In genomic region chr12:62522984-62523383, GRCh38 we compare ENCODE assay signal across 11 cellular contexts. TPM values are rescaled to one million over a fixed set of nuclear protein-coding genes. Genes with fewer than 3 reads are reported as not detected.
DNase-seq lines count a peak whose midpoint lies in the region; ATAC-seq and TF ChIP-seq lines count a peak whose summit lies in the region.
"Had no signal": no experiment of that assay in that cellular context is flagged by ENCODE, and none has a peak within 500 bp of the region (broad histone marks: within the 10 kb centered on the region; RNA-seq: fewer than 3 reads in every experiment).

No MANE protein-coding gene starts in this region.

- peak; percentile 33 for TF ChIP-seq CTCF in foreskin keratinocyte (conservative IDR thresholded peaks at IDR 0.05)

- H3K4me3 Mint-ChIP-seq in CD4-positive, CD25-positive, alpha-beta regulatory T cell = no peak overlapping the region

- peak in 1 of 3 donors; percentile 26 for DNase-seq in CD4-positive, CD25-positive, alpha-beta regulatory T cell
- DNase-seq in Kasumi-1 (lab: John Stamatoyannopoulos, UW) (peak; percentile 32 to 60), foreskin keratinocyte (peak in 1 of 2 donors; percentile 2), HuH-7.5 (ENCODE audit: low spot score) (no peak), mesenteric fat pad (ENCODE audit: low spot score) (no peak)
- DNase-seq: aorta, transverse colon had no signal

- H3K27ac ChIP-seq in CD4-positive, CD25-positive, alpha-beta regulatory T cell (ENCODE audit: insufficient read depth, low read length, poor library complexity, severe bottlenecking) = no peak overlapping the region
- H3K27ac ChIP-seq in foreskin keratinocyte = no peak overlapping the region
- H3K27ac ChIP-seq: skin epidermis, transverse colon had no signal

- H3K27ac Mint-ChIP-seq in CD4-positive, CD25-positive, alpha-beta regulatory T cell = peak overlapping the region in 2 of 3 donors; percentile 5 to 65

- H3K9me3 Mint-ChIP-seq in CD4-positive, CD25-positive, alpha-beta regulatory T cell = no peaks in the 10 kb centered on the region

- H3K36me3 Mint-ChIP-seq in CD4-positive, CD25-positive, alpha-beta regulatory T cell = peaks cover 24% of the 10 kb centered on the region

- peaks cover 19 to 40% (median 28%) of the 10 kb centered on the region in 4 donors for H3K4me1 Mint-ChIP-seq in CD4-positive, CD25-positive, alpha-beta regulatory T cell

- H3K4me1 ChIP-seq in CD4-positive, CD25-positive, alpha-beta regulatory T cell (ENCODE audit: control insufficient read depth, insufficient read depth, low read length, poor library complexity, severe bottlenecking) = peaks cover 6% of the 10 kb centered on the region
- no peaks in the 10 kb centered on the region for H3K4me1 ChIP-seq in foreskin keratinocyte
- H3K4me1 ChIP-seq: transverse colon had no signal

- peak in 1 of 2 donors; percentile 55 for ATAC-seq in CD4-positive, CD25-positive, alpha-beta regulatory T cell (ENCODE audit: low read depth in 2 of 2)
- ATAC-seq in GM18511 (IDR thresholded peaks at IDR 0.05; ENCODE audit: unreplicated experiment) = peak; percentile 65
- ATAC-seq in foreskin keratinocyte = peak; percentile 25
- ATAC-seq in HG02678 (IDR thresholded peaks at IDR 0.05; ENCODE audit: unreplicated experiment) = no peak
- no peak for ATAC-seq in GM21737 (IDR thresholded peaks at IDR 0.05; ENCODE audit: unreplicated experiment)

- no peak overlapping the region for H3K4me3 ChIP-seq in CD4-positive, CD25-positive, alpha-beta regulatory T cell (ENCODE audit: low read depth, low read length)
- H3K4me3 ChIP-seq: skin epidermis, transverse colon had no signal

- no peaks in the 10 kb centered on the region for H3K27me3 ChIP-seq in CD4-positive, CD25-positive, alpha-beta regulatory T cell (ENCODE audit: control insufficient read depth, insufficient read depth, low read length)
- no peaks in the 10 kb centered on the region for H3K27me3 ChIP-seq in foreskin keratinocyte
- H3K27me3 ChIP-seq: transverse colon had no signal

- no peaks in the 10 kb centered on the region for H3K27me3 Mint-ChIP-seq in CD4-positive, CD25-positive, alpha-beta regulatory T cell

- H3K9me3 ChIP-seq in CD4-positive, CD25-positive, alpha-beta regulatory T cell (ENCODE audit: control insufficient read depth in 2 of 2, low read length in 2 of 2) = no peaks in the 10 kb centered on the region
- H3K9me3 ChIP-seq: transverse colon had no signal

- peaks cover 11% of the 10 kb centered on the region for H3K36me3 ChIP-seq in CD4-positive, CD25-positive, alpha-beta regulatory T cell (ENCODE audit: control insufficient read depth, insufficient read depth, low read length)
- H3K36me3 ChIP-seq: transverse colon had no signal

RNA-seq across cellular contexts. Expression of gene MON2, which starts 56.4 kb away (rescaled TPM):
- total RNA-seq in CD4-positive, CD25-positive, alpha-beta regulatory T cell = 70.1 TPM
- polyA plus RNA-seq in CD4-positive, CD25-positive, alpha-beta regulatory T cell = 10 to 100 TPM; 14.4 to 17.4 (median 15.6) TPM
- 19.0 and 20.1 TPM in 2 replicates for total RNA-seq in foreskin keratinocyte
- 5.0 and 5.3 TPM in 2 replicates for polyA plus RNA-seq in foreskin keratinocyte
- total RNA-seq in mesenteric fat pad = 52.7 TPM

Comparison
In these comparisons a context has a peak if more than half of its experiments do, and no peak if none do; other contexts are left out.
1. ATAC-seq: peak in GM18511 (single experiment) and foreskin keratinocyte (single experiment); none in HG02678 (single experiment) and GM21737 (single experiment).
2. DNase-seq: peak in Kasumi-1 (2 of 2); none in HuH-7.5 (single experiment) and mesenteric fat pad (single experiment).